ENCODE assay signal across 9 cellular contexts in the genomic region with DNA sequence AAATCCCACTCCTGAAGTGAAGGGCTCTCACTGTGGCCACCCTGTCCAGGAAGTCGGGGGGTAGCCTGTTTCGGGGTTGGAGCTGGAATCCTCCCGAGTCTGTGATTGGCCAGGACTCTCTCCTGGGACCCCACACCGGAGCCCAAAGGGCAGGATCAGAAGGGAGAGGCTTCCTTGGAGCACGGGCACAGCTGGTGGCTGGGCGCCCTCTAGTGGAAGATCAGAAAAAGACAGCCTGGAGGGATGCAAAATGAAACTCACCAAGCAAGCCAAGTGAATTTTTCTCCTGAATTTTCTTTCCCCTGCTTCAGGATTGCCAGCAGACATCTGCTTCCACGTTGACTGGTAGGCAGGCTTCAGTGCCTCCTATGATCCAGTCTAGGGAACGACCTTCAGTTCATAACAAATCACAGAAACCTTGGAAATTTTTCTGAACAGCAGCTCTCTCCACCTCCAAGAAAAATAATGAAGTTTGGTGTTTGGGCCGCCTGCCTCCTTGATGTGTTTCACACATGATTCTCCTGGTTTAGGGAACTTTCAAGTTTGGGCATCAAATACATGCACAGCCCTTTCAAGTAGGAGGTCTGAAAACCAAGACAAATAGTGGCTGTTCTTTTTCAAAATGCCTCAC.
A peak's percentile ranks its signal among the peaks of the same experiment; 100 is the strongest.
DNase-seq lines count a peak whose midpoint lies in the region; ATAC-seq and TF ChIP-seq lines count a peak whose summit lies in the region.
"Had no signal": no experiment of that assay in that cellular context is flagged by ENCODE, and none has a peak within 500 bp of the region (broad histone marks: within the 10 kb centered on the region; RNA-seq: fewer than 3 reads in every experiment).

No MANE protein-coding gene starts in this region.

- CTCF ChIA-PET in Caco-2 (lab: Charles Lee): interaction anchor here (0.5 to 0.8 kb wide), 4 partner anchors 9 to 442 kb away, joined by 3 read pairs; no protein-coding TSS in a partner anchor

- H3K4me3 ChIP-seq in Caco-2 (ENCODE audit: low read depth, low read length) (no peak overlapping the region), ovary (no peak overlapping the region), upper lobe of right lung (no peak overlapping the region)

- H3K9me3 Mint-ChIP-seq in Caco-2 (ENCODE audit: unreplicated experiment): no peaks in the 10 kb centered on the region
- H3K9me3 Mint-ChIP-seq: activated naive CD4-positive, alpha-beta T cell treated with anti-CD3 and anti-CD28 coated beads, Interleukin-2, amount 50 U/mL, for 72 hours had no signal

- intact Hi-C loops in Caco-2 (cut with micrococcal nuclease; ENCODE audit: unreplicated experiment): loop anchor here (2.0 to 10.0 kb wide), 4 partner anchors 211 to 641 kb away; no protein-coding TSS in a partner anchor
- intact Hi-C loops in ovary (cut with DNase I): loop anchor here in 3 of 4 donors (5.0 to 10.0 kb wide), 3 partner anchors 1251 to 1328 kb away; no protein-coding TSS in a partner anchor
- intact Hi-C loops in upper lobe of right lung (cut with DNase I): no loop called here

- TF ChIP-seq CTCF in Caco-2 (IDR thresholded peaks at IDR 0.05; ENCODE audit: insufficient read depth in 1 of 2, low read depth in 1 of 2, low read length in 1 of 2, severe bottlenecking in 1 of 2, unreplicated experiment in 1 of 2) (peak; percentile 86 to 90), ovary (IDR thresholded peaks at IDR 0.05) (peak; percentile 54 to 77 (median 72)), upper lobe of right lung (IDR thresholded peaks at IDR 0.05) (peak; percentile 93)

- peaks cover 7% of the 10 kb centered on the region for H3K27me3 Mint-ChIP-seq in Caco-2 (ENCODE audit: insufficient read depth, unreplicated experiment)

- H3K4me1 ChIP-seq in Caco-2 (no peaks in the 10 kb centered on the region), ovary (ENCODE audit: insufficient read depth) (no peaks in the 10 kb centered on the region), upper lobe of right lung (no peaks in the 10 kb centered on the region)

- H3K9me3 ChIP-seq in Caco-2 (no peaks in the 10 kb centered on the region), ovary (no peaks in the 10 kb centered on the region), upper lobe of right lung (no peaks in the 10 kb centered on the region)

- POLR2A ChIA-PET in Caco-2 (lab: Charles Lee): no interaction called here

- H3K27ac ChIP-seq in ovary: no peak overlapping the region
- no peak overlapping the region for H3K27ac ChIP-seq in upper lobe of right lung

- no peak overlapping the region for H3K4me3 Mint-ChIP-seq in Caco-2 (ENCODE audit: unreplicated experiment)

- no peak overlapping the region for H3K27ac Mint-ChIP-seq in Caco-2 (ENCODE audit: unreplicated experiment)
- H3K27ac Mint-ChIP-seq: activated naive CD4-positive, alpha-beta T cell treated with anti-CD3 and anti-CD28 coated beads, Interleukin-2, amount 50 U/mL, for 72 hours had no signal

- H3K27me3 ChIP-seq in Caco-2 (replicated peaks; ENCODE audit: control insufficient read depth, insufficient read depth, low read length) (no peaks in the 10 kb centered on the region), ovary (no peaks in the 10 kb centered on the region), upper lobe of right lung (no peaks in the 10 kb centered on the region)

- no TSS peak for BruUV-seq in Caco-2 (replicated peaks; lab: Mats Ljungman, UMichigan)

- no peaks in the 10 kb centered on the region for H3K36me3 ChIP-seq in Caco-2 (ENCODE audit: control insufficient read depth, insufficient read depth, low read length)
- H3K36me3 ChIP-seq in ovary: no peaks in the 10 kb centered on the region
- no peaks in the 10 kb centered on the region for H3K36me3 ChIP-seq in upper lobe of right lung

- no peak for TF ChIP-seq EP300 in ovary (IDR thresholded peaks at IDR 0.05)

- TF ChIP-seq POLR2A in ovary (IDR thresholded peaks at IDR 0.05): no peak

- WGBS in ovary, 3 donors: 5 to 7% (median 6%) methylated on average over 9 of the region's 9 CpGs

- H3K36me3 Mint-ChIP-seq in Caco-2 (ENCODE audit: insufficient read depth, unreplicated experiment): no peaks in the 10 kb centered on the region
- H3K36me3 Mint-ChIP-seq: activated naive CD4-positive, alpha-beta T cell treated with anti-CD3 and anti-CD28 coated beads, Interleukin-2, amount 50 U/mL, for 72 hours had no signal

- DNase-seq in Caco-2 (peak; percentile 51 to 70), HuH-7 (ENCODE audit: low spot score) (peak; percentile 56), RKO (ENCODE audit: low spot score) (peak; percentile 63), foreskin melanocyte (peak; percentile 32), ovary (peak; percentile 51 to 74 (median 69)), upper lobe of right lung (no peak)
- DNase-seq in activated T-helper 9 cell treated with anti-CD3 and anti-CD28 coated beads, Interleukin-2, amount 50 U/mL, for 16 hours (ENCODE audit: low read depth): peak; percentile 37

- ATAC-seq in upper lobe of right lung (peak; percentile 78), HG02973 (IDR thresholded peaks at IDR 0.05; ENCODE audit: unreplicated experiment) (no peak)

- H3K4me1 Mint-ChIP-seq in Caco-2 (ENCODE audit: low read depth, unreplicated experiment): no peaks in the 10 kb centered on the region
